1 cellular context compared by ENCODE assay signal in the genomic region with DNA sequence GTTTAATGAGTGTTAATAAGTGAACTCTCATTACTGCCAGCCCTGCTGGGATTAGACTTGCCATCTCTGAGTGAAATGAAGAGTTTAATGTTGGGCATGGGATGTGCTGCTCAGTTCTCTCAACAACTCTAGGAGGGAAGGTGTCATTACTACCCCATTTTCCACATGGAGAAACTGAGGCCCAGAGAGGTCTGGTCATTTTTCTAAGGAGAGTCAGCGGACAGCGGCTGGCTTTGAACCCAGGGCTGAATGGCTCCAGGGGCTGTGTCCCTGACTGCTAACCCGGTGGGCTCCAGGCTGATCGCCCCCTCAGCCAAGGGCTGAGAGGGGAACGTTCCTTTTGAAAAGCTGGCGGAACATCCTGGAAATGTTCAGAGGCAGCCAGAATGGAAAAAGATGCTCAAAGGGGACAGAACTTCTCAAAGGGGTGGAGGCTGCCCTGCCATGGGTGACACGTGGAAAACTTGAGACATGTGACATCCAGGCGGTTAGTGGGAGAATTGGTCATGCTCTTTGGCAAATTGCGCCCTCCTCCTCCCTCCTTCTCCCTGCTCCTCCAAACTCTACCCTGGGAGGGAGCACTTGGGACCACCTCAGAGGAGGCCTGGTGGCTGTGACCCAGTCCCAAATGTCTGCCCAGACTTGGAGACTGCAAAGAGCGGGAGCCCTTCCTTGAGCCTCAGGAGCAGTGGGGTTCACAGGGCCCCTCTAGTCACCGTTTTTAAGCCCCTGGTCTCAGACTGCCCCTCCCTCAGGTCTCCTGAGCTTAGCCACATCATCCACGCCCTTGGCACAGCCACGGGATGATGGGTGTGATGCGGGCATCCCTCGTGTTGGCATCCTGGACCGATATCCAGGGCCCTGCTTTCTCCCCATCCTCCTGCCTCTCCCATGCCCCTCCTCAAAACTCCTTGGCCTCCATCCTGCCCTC.
TF ChIP-seq lines count a peak whose summit lies in the region.

No MANE protein-coding gene starts in this region.

TF ChIP-seq in WTC11, 78 proteins besides CTCF, POLR2A, EP300 and RAD21:
- TF ChIP-seq, protein P1, sequence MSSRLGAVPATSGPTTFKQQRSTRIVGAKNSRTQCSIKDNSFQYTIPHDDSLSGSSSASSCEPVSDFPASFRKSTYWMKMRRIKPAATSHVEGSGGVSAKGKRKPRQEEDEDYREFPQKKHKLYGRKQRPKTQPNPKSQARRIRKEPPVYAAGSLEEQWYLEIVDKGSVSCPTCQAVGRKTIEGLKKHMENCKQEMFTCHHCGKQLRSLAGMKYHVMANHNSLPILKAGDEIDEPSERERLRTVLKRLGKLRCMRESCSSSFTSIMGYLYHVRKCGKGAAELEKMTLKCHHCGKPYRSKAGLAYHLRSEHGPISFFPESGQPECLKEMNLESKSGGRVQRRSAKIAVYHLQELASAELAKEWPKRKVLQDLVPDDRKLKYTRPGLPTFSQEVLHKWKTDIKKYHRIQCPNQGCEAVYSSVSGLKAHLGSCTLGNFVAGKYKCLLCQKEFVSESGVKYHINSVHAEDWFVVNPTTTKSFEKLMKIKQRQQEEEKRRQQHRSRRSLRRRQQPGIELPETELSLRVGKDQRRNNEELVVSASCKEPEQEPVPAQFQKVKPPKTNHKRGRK (CRISPR knock-in tag; IDR thresholded peaks at IDR 0.05; ENCODE audit: borderline replicate concordance), result no peak
